ENCODE assay signal across 23 cellular contexts in the genomic region with DNA sequence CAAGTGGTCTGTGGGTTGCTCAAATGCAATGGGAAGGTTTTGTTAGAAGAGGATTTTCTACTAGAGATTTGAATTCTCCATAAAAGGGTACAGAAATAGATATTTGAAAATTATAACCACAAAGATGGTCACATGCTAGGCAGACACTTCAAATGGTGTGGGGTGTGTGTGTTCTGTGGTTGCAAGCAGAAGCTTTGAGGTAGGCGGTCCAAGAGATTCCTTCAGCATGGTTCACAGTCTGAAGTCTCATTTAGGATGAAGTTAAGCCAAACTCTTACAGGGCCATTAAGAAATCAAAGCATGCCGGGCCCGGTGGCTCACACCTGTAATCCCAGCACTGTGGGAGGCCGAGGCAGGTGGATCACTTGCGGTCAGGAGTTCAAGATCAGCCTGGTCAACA. TPM values are rescaled to one million over a fixed set of nuclear protein-coding genes. Genes with fewer than 3 reads are reported as not detected.
DNase-seq lines count a peak whose midpoint lies in the region; ATAC-seq and TF ChIP-seq lines count a peak whose summit lies in the region.
"Had no signal": no experiment of that assay in that cellular context is flagged by ENCODE, and none has a peak within 500 bp of the region (broad histone marks: within the 10 kb centered on the region; RNA-seq: fewer than 3 reads in every experiment).

No MANE protein-coding gene starts in this region.

- ATAC-seq in GM18907 (IDR thresholded peaks at IDR 0.05; ENCODE audit: unreplicated experiment), result no peak
- ATAC-seq in left colon, result no peak
- ATAC-seq in GM18868 (IDR thresholded peaks at IDR 0.05; ENCODE audit: unreplicated experiment), result no peak
- ATAC-seq: HCT116 had no signal

- no peak for TF ChIP-seq CTCF in choroid plexus epithelial cell (conservative IDR thresholded peaks at IDR 0.05; ENCODE audit: low read depth, low read length)

- DNase-seq in EH (ENCODE audit: low read depth) (peak; percentile 74), MG63 (peak; percentile 17), choroid plexus epithelial cell (ENCODE audit: low read depth) (peak; percentile 87), myocyte (ENCODE audit: low read depth) (peak; percentile 88), DMS 273 treated with DMSO at 0.1 percent for 48 hours (lab: John Stamatoyannopoulos, UW) (no peak), left colon (no peak)
- DNase-seq: activated CD4-positive, alpha-beta T cell treated with anti-CD3 and anti-CD28 coated beads, Interleukin-2, amount 50 U/mL, for 48 hours; activated gamma-delta T cell treated with Interleukin-2 at 50 U/mL for 16 hours; adrenal gland; DMS79; glutamatergic neuron; MM.1S; NCI-H1694 treated with DMSO at 0.1 percent for 48 hours; NCI-H82; spleen; stimulated activated CD4-positive, alpha-beta T cell treated with anti-CD3 and anti-CD28 coated beads, Interleukin-4, amount 100 ng/mL, for 24 hours; T-helper 2 cell had no signal

- H3K9me3 ChIP-seq in MG63, result no peaks in the 10 kb centered on the region
- H3K9me3 ChIP-seq: adrenal gland, prostate gland, SJSA1, spleen, tibial nerve had no signal

- intact Hi-C loops in left colon (cut with DNase I, micrococcal nuclease), result no loop called here

- no peaks in the 10 kb centered on the region for H3K36me3 ChIP-seq in MG63
- H3K36me3 ChIP-seq: adrenal gland, prostate gland, SJSA1, spleen, tibial nerve had no signal

- H3K4me3 ChIP-seq in MG63, result no peak overlapping the region
- H3K4me3 ChIP-seq in choroid plexus epithelial cell (ENCODE audit: low read depth, low read length), result no peak overlapping the region
- H3K4me3 ChIP-seq: adrenal gland, prostate gland, SJSA1, spleen, tibial nerve had no signal

- no peaks in the 10 kb centered on the region for H3K27me3 ChIP-seq in MG63
- H3K27me3 ChIP-seq: adrenal gland, SJSA1, spleen, tibial nerve had no signal

RNA-seq across cellular contexts. Expression of a gene that starts 38.3 kb away (rescaled TPM):
- total RNA-seq in MG63 (2014; rRNA removed; shearing (Covaris generic); ENCODE audit: low replicate concordance), result 5.0 and 5.4 TPM in 2 replicates
- 23.2 and 26.3 TPM in 2 replicates for total RNA-seq in myocyte
- 13.1 TPM for polyA plus RNA-seq in myocyte (2012)
- 10 to 100 TPM; 28.1 to 32.2 TPM for total RNA-seq in left colon

Comparison
In these comparisons a context has a peak if more than half of its experiments do, and no peak if none do; other contexts are left out.
1. DNase-seq: peak in EH (single experiment), MG63 (single experiment), choroid plexus epithelial cell (single experiment) and myocyte (single experiment); none in DMS 273 treated with DMSO at 0.1 percent for 48 hours (single experiment) and left colon (0 of 2).